Comparison of ENCODE assay signal across 20 cellular contexts in genomic region chr19:6099037-6099436, GRCh38. TPM values are rescaled to one million over a fixed set of nuclear protein-coding genes. Genes with fewer than 3 reads are reported as not detected.
A peak's percentile ranks its signal among the peaks of the same experiment; 100 is the strongest.
DNase-seq lines count a peak whose midpoint lies in the region; ATAC-seq, FAIRE-seq and TF ChIP-seq lines count a peak whose summit lies in the region.
"Had no signal": no experiment of that assay in that cellular context is flagged by ENCODE, and none has a peak within 500 bp of the region (broad histone marks: within the 10 kb centered on the region; RNA-seq: fewer than 3 reads in every experiment).

No MANE protein-coding gene starts in this region.

- H3K4me1 ChIP-seq in right lobe of liver (peaks cover 0 to 24% (median 8%) of the 10 kb centered on the region in 4 donors), HepG2 (ENCODE audit: insufficient read depth, low read length) (peaks cover 29% of the 10 kb centered on the region), sigmoid colon (peaks cover 0 to 75% (median 66%) of the 10 kb centered on the region in 4 donors)

- peak overlapping the region in 1 of 3 donors; percentile 5 for H3K27ac ChIP-seq in right lobe of liver
- no peak overlapping the region for H3K27ac ChIP-seq in HepG2 (ENCODE audit: extremely low read length, insufficient read depth, low read length)
- peak overlapping the region; percentile 83 for H3K27ac ChIP-seq in layer of hippocampus (ENCODE audit: low read depth, low read length)
- H3K27ac ChIP-seq in sigmoid colon: peak overlapping the region; percentile 70 to 94 (median 91)
- H3K27ac ChIP-seq: C4-2B, hepatocyte, VCaP had no signal

- no peak for TF ChIP-seq CTCF in right lobe of liver (IDR thresholded peaks at IDR 0.05)
- TF ChIP-seq CTCF in HepG2 (CRISPR knock-in tag; IDR thresholded peaks at IDR 0.05): no peak
- no peak for TF ChIP-seq CTCF in sigmoid colon (IDR thresholded peaks at IDR 0.05)

- H3K27me3 ChIP-seq in right lobe of liver (no peaks in the 10 kb centered on the region), HepG2 (ENCODE audit: control insufficient read depth in 1 of 2, insufficient read depth in 2 of 2, low read length in 2 of 2) (no peaks in the 10 kb centered on the region; a peak in 1 of 5 replicates), layer of hippocampus (ENCODE audit: control insufficient read depth, insufficient read depth, low read length) (no peaks in the 10 kb centered on the region), sigmoid colon (no peaks in the 10 kb centered on the region)
- H3K27me3 ChIP-seq: hepatocyte had no signal

- in situ Hi-C loops in HepG2 (cut with HindIII; ENCODE audit: extremely low pct_ligation_motif_present, low pct_unique_long_range_greater_than_20kb): no loop called here

- H3K4me3 ChIP-seq in right lobe of liver (no peak overlapping the region), HepG2 (replicated peaks in 1 of 3; ENCODE audit: insufficient read depth in 1 of 3, low read depth in 2 of 3, low read length in 3 of 3) (no peak overlapping the region), sigmoid colon (no peak overlapping the region)
- H3K4me3 ChIP-seq: hepatocyte had no signal

- no peak overlapping the region for H3K9ac ChIP-seq in HepG2 (ENCODE audit: insufficient read depth, low read depth, low read length)

- no peak overlapping the region for H2AFZ ChIP-seq in HepG2 (ENCODE audit: low read length)
- H2AFZ ChIP-seq: hepatocyte had no signal

- ATAC-seq in right lobe of liver: peak; percentile 35 to 42 (median 41)
- no peak for ATAC-seq in HepG2
- no peak for ATAC-seq in SK-N-SH treated with all-trans-retinoic acid at 6 μM for 48 hours
- ATAC-seq: T-helper 17 cell had no signal

- DNase-seq in right lobe of liver (no peak), HepG2 (ENCODE audit: low spot score) (no peak), sigmoid colon (no peak), NCI-H524 treated with DMSO at 0.1 percent for 48 hours (lab: John Stamatoyannopoulos, UW) (no peak)
- DNase-seq in activated effector memory CD4-positive, alpha-beta T cell treated with Interleukin-2 at 50 U/mL for 16 hours: no peak
- no peak for DNase-seq in stimulated activated CD4-positive, alpha-beta T cell treated with anti-CD3 and anti-CD28 coated beads, Interleukin-2, amount 100 ng/mL, for 48 hours
- DNase-seq: ACHN; activated CD8-positive, alpha-beta memory T cell treated with anti-CD3 and anti-CD28 coated beads, Interleukin-2, amount 50 U/mL, for 48 hours; activated gamma-delta T cell; DMS53; T-helper 17 cell had no signal

- POLR2A ChIA-PET in HepG2 (lab: Yijun Ruan, JAX): no interaction called here

- H3K79me2 ChIP-seq in HepG2 (ENCODE audit: insufficient read depth, low read length): no peaks in the 10 kb centered on the region
- H3K79me2 ChIP-seq: hepatocyte had no signal

- no peak for FAIRE-seq in HepG2 (lab: Jason Lieb, UNC)
- FAIRE-seq: islet of Langerhans, urothelium cell line had no signal

- no peak for TF ChIP-seq POLR2A in right lobe of liver (IDR thresholded peaks at IDR 0.05)
- TF ChIP-seq POLR2A in HepG2 (IDR thresholded peaks at IDR 0.05; ENCODE audit: insufficient read depth in 1 of 2, low read depth in 2 of 2, low read length in 2 of 2): no peak
- TF ChIP-seq POLR2A in sigmoid colon (IDR thresholded peaks at IDR 0.05): no peak

- H3K36me3 ChIP-seq in right lobe of liver: no peaks in the 10 kb centered on the region
- no peaks in the 10 kb centered on the region for H3K36me3 ChIP-seq in HepG2 (replicated peaks in 1 of 2; ENCODE audit: control insufficient read depth in 1 of 2, insufficient read depth in 2 of 2, low read length in 2 of 2)
- H3K36me3 ChIP-seq in sigmoid colon: no peaks in the 10 kb centered on the region

- no peaks in the 10 kb centered on the region for H3K9me3 ChIP-seq in right lobe of liver
- no peaks in the 10 kb centered on the region for H3K9me3 ChIP-seq in HepG2 (ENCODE audit: low read length)
- no peaks in the 10 kb centered on the region for H3K9me3 ChIP-seq in sigmoid colon

- no peak overlapping the region for H3K4me2 ChIP-seq in HepG2 (ENCODE audit: low read depth, low read length)
- H3K4me2 ChIP-seq: hepatocyte had no signal

- intact Hi-C loops in right lobe of liver (cut with DNase I): no loop called here
- intact Hi-C loops in HepG2 (cut with micrococcal nuclease; ENCODE audit: unreplicated experiment): no loop called here
- intact Hi-C loops in sigmoid colon (cut with DNase I): no loop called here

- BruUV-seq in HepG2 (replicated peaks; lab: Mats Ljungman, UMichigan): no TSS peak

- no peaks in the 10 kb centered on the region for H4K20me1 ChIP-seq in HepG2 (ENCODE audit: insufficient read depth, low read length)

- TF ChIP-seq RAD21 in HepG2 (CRISPR knock-in tag; IDR thresholded peaks at IDR 0.05): no peak

- 45% methylated on average over 4 of the region's 4 CpGs for WGBS in right lobe of liver (ENCODE audit: insufficient coverage, low coverage, low lambda C conversion rate, missing lambda C conversion rate)
- 35% methylated on average over 4 of the region's 4 CpGs for WGBS in HepG2 (ENCODE audit: low lambda C conversion rate)
- 78 to 81% methylated on average over 4 of the region's 4 CpGs for WGBS in sigmoid colon, 2 donors

- CTCF ChIA-PET in HepG2 (lab: Yijun Ruan, JAX; ENCODE audit: low intra/inter-chr PET ratio, low total read pairs): no interaction called here

- TF ChIP-seq EP300 in HepG2 (IDR thresholded peaks at IDR 0.05; ENCODE audit: low read depth in 2 of 2, low read length in 2 of 2) (no peak), HepG2 (CRISPR knock-in tag; IDR thresholded peaks at IDR 0.05; ENCODE audit: borderline replicate concordance) (no peak), sigmoid colon (IDR thresholded peaks at IDR 0.05) (no peak)

TF ChIP-seq in SK-N-SH treated with all-trans-retinoic acid at 6 μM for 48 hours, 23 proteins besides CTCF, POLR2A, EP300 and RAD21 (continues in another document):
- no peak for TF ChIP-seq GLIS3 (CRISPR knock-in tag; IDR thresholded peaks at IDR 0.05)
- TF ChIP-seq TOX (CRISPR knock-in tag; IDR thresholded peaks at IDR 0.05; ENCODE audit: borderline replicate concordance): no peak
- no peak for TF ChIP-seq ZFP3 (CRISPR knock-in tag; IDR thresholded peaks at IDR 0.05)

RNA-seq across cellular contexts. Expression of gene RFX2, which starts 11.3 kb away (rescaled TPM):
- total RNA-seq in right lobe of liver: 1 to 10 TPM; 1.6 to 2.9 (median 1.9) TPM
- 1.3 and 2.8 TPM in 2 replicates for total RNA-seq in HepG2 (2016; rRNA removed; fragmentation: Illumina TruSeq; extraction: Trizol)
- 2.6 and 7.1 TPM in 2 replicates for total RNA-seq in HepG2 (2016; cell fraction: cytosol; rRNA removed; fragmentation: Illumina TruSeq; extraction: Trizol; ENCODE audit: low read depth)
- total RNA-seq in HepG2 (2016; cell fraction: insoluble cytoplasmic fraction; rRNA removed; fragmentation: Illumina TruSeq; extraction: Trizol): 1.5 and 2.5 TPM in 2 replicates
- total RNA-seq in HepG2 (2016; cell fraction: membrane; rRNA removed; fragmentation: Illumina TruSeq; extraction: Trizol): 1.8 and 2.4 TPM in 2 replicates
- total RNA-seq in HepG2 (2016; cell fraction: nucleus; rRNA removed; fragmentation: Illumina TruSeq; extraction: Trizol): 2.4 and 3.9 TPM in 2 replicates
- 2.4 and 3.3 TPM in 2 replicates for polyA plus RNA-seq in HepG2 (2011; rRNA removed)
- 1.5 and 2.4 TPM in 2 replicates for polyA plus RNA-seq in HepG2 (2011; cell fraction: cytosol; rRNA removed)
- polyA plus RNA-seq in HepG2 (2011; cell fraction: nucleus; rRNA removed): 3.3 and 4.9 TPM in 2 replicates
- polyA plus RNA-seq in HepG2 (2012): 1.1 and 2.1 TPM in 2 replicates
- 3.0 and 3.6 TPM in 2 replicates for polyA plus RNA-seq in HepG2 (2016; cell fraction: cytosol; fragmentation: Illumina TruSeq; extraction: Trizol; ENCODE audit: low read depth)
- 1.2 and 1.3 TPM in 2 replicates for polyA plus RNA-seq in HepG2 (2016; cell fraction: insoluble cytoplasmic fraction; fragmentation: Illumina TruSeq; extraction: Trizol; ENCODE audit: low read depth)
- polyA plus RNA-seq in HepG2 (2016; cell fraction: membrane; fragmentation: Illumina TruSeq; extraction: Trizol; ENCODE audit: low read depth): 1.8 and 2.9 TPM in 2 replicates
- polyA plus RNA-seq in HepG2 (2016; cell fraction: nucleus; fragmentation: Illumina TruSeq; extraction: Trizol; ENCODE audit: insufficient read depth, low read depth): 3.0 and 6.2 TPM in 2 replicates
- 5.3 and 9.1 TPM in 2 replicates for polyA minus RNA-seq in HepG2 (2011; rRNA and poly(A)+ RNA removed; ENCODE audit: low replicate concordance)
- 1.3 and 3.3 TPM in 2 replicates for polyA minus RNA-seq in HepG2 (2011; cell fraction: cytosol; rRNA and poly(A)+ RNA removed)
- 3.6 and 6.2 TPM in 2 replicates for polyA minus RNA-seq in HepG2 (2011; cell fraction: nucleus; rRNA and poly(A)+ RNA removed)
- 10 to 100 TPM; 14.3 to 21.2 (median 17.4) TPM for total RNA-seq in sigmoid colon
- 1 to 10 TPM; 1.2 to 4.2 (median 3.6) TPM for polyA plus RNA-seq in sigmoid colon

RNA-seq across cellular contexts. Expression of gene ACSBG2, which starts 36.4 kb away (rescaled TPM):
- total RNA-seq in right lobe of liver: not detected
- not detected in 2 replicates for total RNA-seq in HepG2 (2016; rRNA removed; fragmentation: Illumina TruSeq; extraction: Trizol)
- total RNA-seq in HepG2 (2016; cell fraction: cytosol; rRNA removed; fragmentation: Illumina TruSeq; extraction: Trizol; ENCODE audit: low read depth): not detected in 2 replicates
- not detected in 2 replicates for total RNA-seq in HepG2 (2016; cell fraction: insoluble cytoplasmic fraction; rRNA removed; fragmentation: Illumina TruSeq; extraction: Trizol)
- total RNA-seq in HepG2 (2016; cell fraction: membrane; rRNA removed; fragmentation: Illumina TruSeq; extraction: Trizol): not detected in 2 replicates
- total RNA-seq in HepG2 (2016; cell fraction: nucleus; rRNA removed; fragmentation: Illumina TruSeq; extraction: Trizol): not detected in 2 replicates
- polyA plus RNA-seq in HepG2 (2011; rRNA removed): not detected in 2 replicates
- not detected in 2 replicates for polyA plus RNA-seq in HepG2 (2011; cell fraction: cytosol; rRNA removed)
- not detected in 2 replicates for polyA plus RNA-seq in HepG2 (2011; cell fraction: nucleus; rRNA removed)
- 0.35 and 0.60 TPM in 2 replicates for polyA plus RNA-seq in HepG2 (2012)
- not detected in 2 replicates for polyA plus RNA-seq in HepG2 (2016; cell fraction: cytosol; fragmentation: Illumina TruSeq; extraction: Trizol; ENCODE audit: low read depth)
- not detected in 2 replicates for polyA plus RNA-seq in HepG2 (2016; cell fraction: insoluble cytoplasmic fraction; fragmentation: Illumina TruSeq; extraction: Trizol; ENCODE audit: low read depth)
- polyA plus RNA-seq in HepG2 (2016; cell fraction: membrane; fragmentation: Illumina TruSeq; extraction: Trizol; ENCODE audit: low read depth): not detected in 2 replicates
- not detected in 2 replicates for polyA plus RNA-seq in HepG2 (2016; cell fraction: nucleus; fragmentation: Illumina TruSeq; extraction: Trizol; ENCODE audit: insufficient read depth, low read depth)
- not detected in 2 replicates for polyA minus RNA-seq in HepG2 (2011; rRNA and poly(A)+ RNA removed; ENCODE audit: low replicate concordance)
- not detected in 2 replicates for polyA minus RNA-seq in HepG2 (2011; cell fraction: cytosol; rRNA and poly(A)+ RNA removed)
- polyA minus RNA-seq in HepG2 (2011; cell fraction: nucleus; rRNA and poly(A)+ RNA removed): not detected in 2 replicates
- not detected for total RNA-seq in sigmoid colon
- polyA plus RNA-seq in sigmoid colon: under 1 TPM in 1 of 3 donors, not detected in 2; 0.06 TPM
- total RNA-seq: hepatocyte, mononuclear cell, renal cortical epithelial cell, T-helper 17 cell had no signal
- polyA plus RNA-seq: hepatocyte had no signal

Comparison
In these comparisons a context has a peak if more than half of its experiments do, and no peak if none do; other contexts are left out.
1. ATAC-seq: peak in right lobe of liver (4 of 4); none in HepG2 (single experiment) and SK-N-SH treated with all-trans-retinoic acid at 6 μM for 48 hours (single experiment).